8 cellular contexts compared by ENCODE assay signal in the genomic region with DNA sequence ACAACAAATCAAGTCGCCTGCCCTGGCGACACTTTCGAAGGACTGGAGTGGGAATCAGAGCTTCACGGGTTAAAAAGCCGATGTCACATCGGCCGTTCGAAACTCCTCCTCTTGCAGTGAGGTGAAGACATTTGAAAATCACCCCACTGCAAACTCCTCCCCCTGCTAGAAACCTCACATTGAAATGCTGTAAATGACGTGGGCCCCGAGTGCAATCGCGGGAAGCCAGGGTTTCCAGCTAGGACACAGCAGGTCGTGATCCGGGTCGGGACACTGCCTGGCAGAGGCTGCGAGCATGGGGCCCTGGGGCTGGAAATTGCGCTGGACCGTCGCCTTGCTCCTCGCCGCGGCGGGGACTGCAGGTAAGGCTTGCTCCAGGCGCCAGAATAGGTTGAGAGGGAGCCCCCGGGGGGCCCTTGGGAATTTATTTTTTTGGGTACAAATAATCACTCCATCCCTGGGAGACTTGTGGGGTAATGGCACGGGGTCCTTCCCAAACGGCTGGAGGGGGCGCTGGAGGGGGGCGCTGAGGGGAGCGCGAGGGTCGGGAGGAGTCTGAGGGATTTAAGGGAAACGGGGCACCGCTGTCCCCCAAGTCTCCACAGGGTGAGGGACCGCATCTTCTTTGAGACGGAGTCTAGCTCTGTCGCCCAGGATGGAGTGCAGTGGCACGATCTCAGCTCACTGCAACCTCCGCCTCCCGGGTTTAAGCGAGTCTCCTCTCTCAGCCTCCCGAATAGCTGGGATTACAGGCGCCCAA. TPM values are rescaled to one million over a fixed set of nuclear protein-coding genes. Genes with fewer than 3 reads are reported as not detected.
DNase-seq lines count a peak whose midpoint lies in the region; TF ChIP-seq lines count a peak whose summit lies in the region.

A gene (plus strand): TSS at position 210 of the 760 bp plus-strand sequence. CDS start 86 bp downstream, at position 296.

- H3K4me1 ChIP-seq in adipocyte (ENCODE audit: control insufficient read depth, insufficient read depth, low read length): peaks cover 48% of the 10 kb centered on the region
- peaks cover 26% of the 10 kb centered on the region for H3K4me1 ChIP-seq in cardiac muscle cell (ENCODE audit: low read depth)
- peaks cover 10% of the 10 kb centered on the region for H3K4me1 ChIP-seq in ovary (ENCODE audit: insufficient read depth)
- peaks cover 51 to 63% of the 10 kb centered on the region in 2 donors for H3K4me1 ChIP-seq in thyroid gland

- TF ChIP-seq CTCF in cardiac muscle cell (IDR thresholded peaks at IDR 0.05; ENCODE audit: low read depth, low read length): no peak
- no peak for TF ChIP-seq CTCF in ovary (IDR thresholded peaks at IDR 0.05)
- no peak for TF ChIP-seq CTCF in thyroid gland (IDR thresholded peaks at IDR 0.05)

- H3K4me3 ChIP-seq in adipocyte (ENCODE audit: low read length): peak within 1 kb of the TSS; percentile 91
- H3K4me3 ChIP-seq in cardiac muscle cell: peak within 1 kb of the TSS; percentile 95
- H3K4me3 ChIP-seq in ovary: peak within 1 kb of the TSS; percentile 64
- peak within 1 kb of the TSS; percentile 6 to 57 (median 25) for H3K4me3 ChIP-seq in thyroid gland (replicated peaks in 1 of 3)

- H3K27me3 ChIP-seq in adipocyte (replicated peaks; ENCODE audit: control insufficient read depth, insufficient read depth, low read length) (no peaks in the 10 kb centered on the region), cardiac muscle cell (no peaks in the 10 kb centered on the region), ovary (no peaks in the 10 kb centered on the region), thyroid gland (no peaks in the 10 kb centered on the region)

- H3K36me3 ChIP-seq in adipocyte (ENCODE audit: control insufficient read depth, insufficient read depth, low read length, severe bottlenecking): peaks cover 19% of the 10 kb centered on the region
- H3K36me3 ChIP-seq in cardiac muscle cell: peaks cover 4% of the 10 kb centered on the region
- H3K36me3 ChIP-seq in ovary: no peaks in the 10 kb centered on the region
- H3K36me3 ChIP-seq in thyroid gland: no peaks in the 10 kb centered on the region

- peak; percentile 76 for DNase-seq in NK-92 treated with Interleukin-12 subunit alpha and Interleukin-12 subunit beta, amount 100 ng/mL, for 24 hours (lab: John Stamatoyannopoulos, UW)
- no peak for DNase-seq in NK-92 (lab: John Stamatoyannopoulos, UW; ENCODE audit: unreplicated experiment)
- DNase-seq in NCI-H1436 treated with DMSO at 0.1 percent for 48 hours (lab: John Stamatoyannopoulos, UW): peak; percentile 92
- peak; percentile 96 for DNase-seq in adipocyte (ENCODE audit: low read depth)
- DNase-seq in cardiac muscle cell (ENCODE audit: low read depth in 1 of 2, low spot score in 1 of 2): peak; percentile 94 to 96
- DNase-seq in ovary: peak; percentile 80 to 92 (median 88)
- DNase-seq in thyroid gland: peak; percentile 74 to 78

- TF ChIP-seq POLR2A in ovary (IDR thresholded peaks at IDR 0.05) (peak; percentile 87), thyroid gland (IDR thresholded peaks at IDR 0.05) (peak in 1 of 2 donors; percentile 68)

- H3K9ac ChIP-seq in adipocyte (ENCODE audit: low read length): peak within 1 kb of the TSS; percentile 96

- H3K9me3 ChIP-seq in adipocyte (ENCODE audit: control insufficient read depth, low read length) (no peaks in the 10 kb centered on the region), cardiac muscle cell (ENCODE audit: low read depth) (no peaks in the 10 kb centered on the region), ovary (no peaks in the 10 kb centered on the region), thyroid gland (no peaks in the 10 kb centered on the region)

- H3K27ac ChIP-seq in cardiac muscle cell (peak within 1 kb of the TSS; percentile 100), ovary (peak within 1 kb of the TSS; percentile 93 to 98), thyroid gland (peak within 1 kb of the TSS; percentile 65 to 99 (median 84))

- 0 to 1% (median 0%) methylated on average over 43 of the region's 43 CpGs for WGBS in ovary, 3 donors
- 5 to 6% methylated on average over 22 to 37 of the region's 43 CpGs for WGBS in thyroid gland, 2 donors

- TF ChIP-seq EP300 in ovary (IDR thresholded peaks at IDR 0.05): peak; percentile 98

- intact Hi-C loops in T-helper 1 cell treated with Interleukin-12 subunit alpha and Interleukin-12 subunit beta and Interleukin-4 antibody, amounts not matched to agents 30 ng/mL and 1 ng/mL, for 36 hours (cut with micrococcal nuclease): loop anchor here (1.0 to 10.0 kb wide), 14 partner anchors 41 to 985 kb away; a partner anchor contains a TSS
- intact Hi-C loops in ovary (cut with DNase I) (loop anchor here in 1 of 4 donors (5.0 kb wide), 1 partner anchor 52 kb away; no protein-coding TSS in a partner anchor), thyroid gland (cut with DNase I) (no loop called here)

RNA-seq across cellular contexts. Expression of the gene that starts here (rescaled TPM):
- total RNA-seq in T-helper 1 cell treated with Interleukin-12 subunit alpha and Interleukin-12 subunit beta and Interleukin-4 antibody, amounts not matched to agents 30 ng/mL and 1 ng/mL, for 36 hours: 116 and 121 TPM in 2 replicates
- total RNA-seq in cardiac muscle cell: 98.6 and 120 TPM in 2 replicates
- polyA plus RNA-seq in cardiac muscle cell: 57.8 and 107 TPM in 2 replicates
- total RNA-seq in ovary: 100 to 1,000 TPM in 5 of 7 donors, 10 to 100 TPM in 2; 54.2 to 436 (median 141) TPM
- polyA plus RNA-seq in ovary: 100 to 1,000 TPM in 1 of 2 donors, 10 to 100 TPM in 1; 31.1 to 205 TPM
- total RNA-seq in thyroid gland: 10 to 100 TPM in 3 of 4 donors, 1 to 10 TPM in 1; 8.7 to 39.1 (median 20.3) TPM

Comparison
In these comparisons a context has a peak if more than half of its experiments do, and no peak if none do; other contexts are left out.
1. H3K4me3 ChIP-seq: peak in every context shown above with its lines; median percentile 95 in cardiac muscle cell; 91 in adipocyte; 64 in ovary; 25 in thyroid gland.